12 cellular contexts compared by ENCODE assay signal in genomic region chr5:154238776-154239481, GRCh38. TPM values are rescaled to one million over a fixed set of nuclear protein-coding genes. Genes with fewer than 3 reads are reported as not detected.
DNase-seq lines count a peak whose midpoint lies in the region; ATAC-seq, FAIRE-seq and TF ChIP-seq lines count a peak whose summit lies in the region.
"Had no signal": no experiment of that assay in that cellular context is flagged by ENCODE, and none has a peak within 500 bp of the region (broad histone marks: within the 10 kb centered on the region; RNA-seq: fewer than 3 reads in every experiment).

No MANE protein-coding gene starts in this region.

- intact Hi-C loops in transverse colon (cut with DNase I; ENCODE audit: low total_unique reads) = no loop called here

- in situ Hi-C loops in transverse colon (cut with MboI; ENCODE audit: low pct_ligation_motif_present in 1 of 4, low pct_unique_long_range_greater_than_20kb in 1 of 4, low sequenced_read_pairs in 3 of 4) = no loop called here

- H3K4me1 ChIP-seq in transverse colon = peaks cover 0 to 3% (median 1%) of the 10 kb centered on the region in 4 donors

- H3K4me3 ChIP-seq in transverse colon = no peak overlapping the region
- H3K4me3 ChIP-seq: testis had no signal

- WGBS in transverse colon (ENCODE audit: low coverage in 1 of 2), 2 donors = 37 to 61% methylated on average over 4 to 10 of the region's 10 CpGs

- no peaks in the 10 kb centered on the region for H3K9me3 ChIP-seq in transverse colon
- H3K9me3 ChIP-seq: testis had no signal

- H3K27ac ChIP-seq in transverse colon = peak overlapping the region in 1 of 4 donors; percentile 25
- H3K27ac ChIP-seq: testis had no signal

- no peak for TF ChIP-seq POLR2A in transverse colon (IDR thresholded peaks at IDR 0.05)

- no peak for FAIRE-seq in RCC 7860 (lab: Jason Lieb, UNC)
- FAIRE-seq: TTC549 had no signal

- no peak for TF ChIP-seq CTCF in transverse colon (IDR thresholded peaks at IDR 0.05)

- DNase-seq in germinal center (ENCODE audit: low spot score) (peak; percentile 74), transverse colon (no peak), NCI-H524 (lab: John Stamatoyannopoulos, UW) (no peak), RCC 7860 (ENCODE audit: low spot score) (no peak), Kasumi-1 (lab: John Stamatoyannopoulos, UW) (no peak)
- DNase-seq: activated naive CD8-positive, alpha-beta T cell treated with anti-CD3 and anti-CD28 coated beads for 36 hours; EL; testis had no signal

- ATAC-seq in GM18520 (IDR thresholded peaks at IDR 0.05; ENCODE audit: unreplicated experiment) = peak; percentile 53
- ATAC-seq in GM21529 (IDR thresholded peaks at IDR 0.05; ENCODE audit: unreplicated experiment) = peak; percentile 75
- peak; percentile 77 for ATAC-seq in HG03378 (IDR thresholded peaks at IDR 0.05; ENCODE audit: unreplicated experiment)

- no peaks in the 10 kb centered on the region for H3K27me3 ChIP-seq in transverse colon
- H3K27me3 ChIP-seq: testis had no signal

- TF ChIP-seq EP300 in transverse colon (IDR thresholded peaks at IDR 0.05; ENCODE audit: low read depth) = no peak

- no peaks in the 10 kb centered on the region for H3K36me3 ChIP-seq in transverse colon

RNA-seq across cellular contexts. Expression of gene GALNT10, which starts 48.4 kb away (rescaled TPM):
- 100 to 1,000 TPM in 1 of 4 donors, 10 to 100 TPM in 3; 18.7 to 142 (median 39.3) TPM for total RNA-seq in transverse colon
